In the genomic region with DNA sequence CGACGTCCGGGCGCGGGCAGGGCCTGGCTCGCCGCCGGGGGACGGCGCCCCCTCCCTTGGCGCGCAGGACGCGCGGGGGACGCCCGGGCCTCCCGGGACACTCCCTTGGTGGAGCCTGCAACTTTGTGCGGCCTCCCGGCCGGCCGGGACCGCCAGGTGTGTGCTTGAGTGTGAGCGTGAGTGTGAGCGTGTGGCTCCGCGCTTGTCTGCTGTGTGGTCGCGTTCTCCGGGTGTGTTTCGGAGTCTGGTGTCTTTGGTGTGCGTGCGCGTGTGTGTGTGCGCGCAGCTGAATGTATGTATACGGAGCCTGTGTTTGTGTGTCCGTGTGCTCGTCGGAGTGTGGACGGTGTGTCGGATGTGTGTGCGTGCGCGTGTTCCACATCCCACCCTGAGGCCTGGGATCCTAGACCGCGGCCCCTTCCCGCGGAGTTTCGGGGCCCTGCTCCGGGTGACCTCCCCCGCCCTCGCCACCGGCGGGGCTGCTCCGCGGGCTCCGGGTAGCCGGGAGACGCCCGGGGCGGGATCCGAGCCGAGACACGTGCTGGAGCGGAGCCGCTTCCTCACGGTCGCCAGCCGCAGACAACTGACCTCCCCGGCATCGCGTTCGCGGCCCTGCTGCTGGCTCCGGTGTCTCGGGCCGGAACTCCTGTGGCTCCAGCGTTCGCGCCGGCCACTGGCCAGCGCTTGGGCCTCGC, we compare ENCODE assay signal across 1 cellular context.
TF ChIP-seq lines count a peak whose summit lies in the region.

No MANE protein-coding gene starts in this region.

TF ChIP-seq in K562, 482 proteins besides CTCF, POLR2A, EP300 and RAD21:
- TF ChIP-seq, protein P1, sequence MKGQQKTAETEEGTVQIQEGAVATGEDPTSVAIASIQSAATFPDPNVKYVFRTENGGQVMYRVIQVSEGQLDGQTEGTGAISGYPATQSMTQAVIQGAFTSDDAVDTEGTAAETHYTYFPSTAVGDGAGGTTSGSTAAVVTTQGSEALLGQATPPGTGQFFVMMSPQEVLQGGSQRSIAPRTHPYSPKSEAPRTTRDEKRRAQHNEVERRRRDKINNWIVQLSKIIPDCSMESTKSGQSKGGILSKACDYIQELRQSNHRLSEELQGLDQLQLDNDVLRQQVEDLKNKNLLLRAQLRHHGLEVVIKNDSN (CRISPR knock-in tag; IDR thresholded peaks at IDR 0.05) = peak; percentile 32; the same call in 1 of the 2 replicates
- TF ChIP-seq, protein P2, sequence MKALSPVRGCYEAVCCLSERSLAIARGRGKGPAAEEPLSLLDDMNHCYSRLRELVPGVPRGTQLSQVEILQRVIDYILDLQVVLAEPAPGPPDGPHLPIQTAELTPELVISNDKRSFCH (CRISPR knock-in tag; IDR thresholded peaks at IDR 0.05) = no peak
- TF ChIP-seq, protein P2 (tag; IDR thresholded peaks at IDR 0.05) = no peak
- TF ChIP-seq NCOA6 (IDR thresholded peaks at IDR 0.05) = no peak
- TF ChIP-seq, protein P3, sequence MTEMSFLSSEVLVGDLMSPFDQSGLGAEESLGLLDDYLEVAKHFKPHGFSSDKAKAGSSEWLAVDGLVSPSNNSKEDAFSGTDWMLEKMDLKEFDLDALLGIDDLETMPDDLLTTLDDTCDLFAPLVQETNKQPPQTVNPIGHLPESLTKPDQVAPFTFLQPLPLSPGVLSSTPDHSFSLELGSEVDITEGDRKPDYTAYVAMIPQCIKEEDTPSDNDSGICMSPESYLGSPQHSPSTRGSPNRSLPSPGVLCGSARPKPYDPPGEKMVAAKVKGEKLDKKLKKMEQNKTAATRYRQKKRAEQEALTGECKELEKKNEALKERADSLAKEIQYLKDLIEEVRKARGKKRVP (CRISPR knock-in tag; IDR thresholded peaks at IDR 0.05) = no peak
- peak; percentile 37 for TF ChIP-seq ZFX (CRISPR knock-in tag; IDR thresholded peaks at IDR 0.05)
- TF ChIP-seq, protein P4, sequence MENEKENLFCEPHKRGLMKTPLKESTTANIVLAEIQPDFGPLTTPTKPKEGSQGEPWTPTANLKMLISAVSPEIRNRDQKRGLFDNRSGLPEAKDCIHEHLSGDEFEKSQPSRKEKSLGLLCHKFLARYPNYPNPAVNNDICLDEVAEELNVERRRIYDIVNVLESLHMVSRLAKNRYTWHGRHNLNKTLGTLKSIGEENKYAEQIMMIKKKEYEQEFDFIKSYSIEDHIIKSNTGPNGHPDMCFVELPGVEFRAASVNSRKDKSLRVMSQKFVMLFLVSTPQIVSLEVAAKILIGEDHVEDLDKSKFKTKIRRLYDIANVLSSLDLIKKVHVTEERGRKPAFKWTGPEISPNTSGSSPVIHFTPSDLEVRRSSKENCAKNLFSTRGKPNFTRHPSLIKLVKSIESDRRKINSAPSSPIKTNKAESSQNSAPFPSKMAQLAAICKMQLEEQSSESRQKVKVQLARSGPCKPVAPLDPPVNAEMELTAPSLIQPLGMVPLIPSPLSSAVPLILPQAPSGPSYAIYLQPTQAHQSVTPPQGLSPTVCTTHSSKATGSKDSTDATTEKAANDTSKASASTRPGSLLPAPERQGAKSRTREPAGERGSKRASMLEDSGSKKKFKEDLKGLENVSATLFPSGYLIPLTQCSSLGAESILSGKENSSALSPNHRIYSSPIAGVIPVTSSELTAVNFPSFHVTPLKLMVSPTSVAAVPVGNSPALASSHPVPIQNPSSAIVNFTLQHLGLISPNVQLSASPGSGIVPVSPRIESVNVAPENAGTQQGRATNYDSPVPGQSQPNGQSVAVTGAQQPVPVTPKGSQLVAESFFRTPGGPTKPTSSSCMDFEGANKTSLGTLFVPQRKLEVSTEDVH (IDR thresholded peaks at IDR 0.05; ENCODE audit: low read depth, partially characterized antibody) = no peak
- 0 out of 4 replicates have a peak, but pooled peaks of 1 of the 2 experiments have one; percentile 27 for TF ChIP-seq HDAC1 (IDR thresholded peaks at IDR 0.05)
- TF ChIP-seq, protein P5, sequence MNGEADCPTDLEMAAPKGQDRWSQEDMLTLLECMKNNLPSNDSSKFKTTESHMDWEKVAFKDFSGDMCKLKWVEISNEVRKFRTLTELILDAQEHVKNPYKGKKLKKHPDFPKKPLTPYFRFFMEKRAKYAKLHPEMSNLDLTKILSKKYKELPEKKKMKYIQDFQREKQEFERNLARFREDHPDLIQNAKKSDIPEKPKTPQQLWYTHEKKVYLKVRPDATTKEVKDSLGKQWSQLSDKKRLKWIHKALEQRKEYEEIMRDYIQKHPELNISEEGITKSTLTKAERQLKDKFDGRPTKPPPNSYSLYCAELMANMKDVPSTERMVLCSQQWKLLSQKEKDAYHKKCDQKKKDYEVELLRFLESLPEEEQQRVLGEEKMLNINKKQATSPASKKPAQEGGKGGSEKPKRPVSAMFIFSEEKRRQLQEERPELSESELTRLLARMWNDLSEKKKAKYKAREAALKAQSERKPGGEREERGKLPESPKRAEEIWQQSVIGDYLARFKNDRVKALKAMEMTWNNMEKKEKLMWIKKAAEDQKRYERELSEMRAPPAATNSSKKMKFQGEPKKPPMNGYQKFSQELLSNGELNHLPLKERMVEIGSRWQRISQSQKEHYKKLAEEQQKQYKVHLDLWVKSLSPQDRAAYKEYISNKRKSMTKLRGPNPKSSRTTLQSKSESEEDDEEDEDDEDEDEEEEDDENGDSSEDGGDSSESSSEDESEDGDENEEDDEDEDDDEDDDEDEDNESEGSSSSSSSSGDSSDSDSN (IDR thresholded peaks at IDR 0.05; ENCODE audit: borderline replicate concordance in 1 of 2, low read depth in 2 of 2, low read length in 2 of 2) = 0 out of 4 replicates have a peak, but pooled peaks of 1 of the 2 experiments have one; percentile 47
- TF ChIP-seq CXXC5 (CRISPR knock-in tag; IDR thresholded peaks at IDR 0.05) = 0 out of 2 replicates have a peak, but pooled peaks have one; percentile 23
- TF ChIP-seq, protein P6, sequence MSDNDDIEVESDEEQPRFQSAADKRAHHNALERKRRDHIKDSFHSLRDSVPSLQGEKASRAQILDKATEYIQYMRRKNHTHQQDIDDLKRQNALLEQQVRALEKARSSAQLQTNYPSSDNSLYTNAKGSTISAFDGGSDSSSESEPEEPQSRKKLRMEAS (CRISPR knock-in tag; IDR thresholded peaks at IDR 0.05) = peak; percentile 50
- TF ChIP-seq, protein P7, sequence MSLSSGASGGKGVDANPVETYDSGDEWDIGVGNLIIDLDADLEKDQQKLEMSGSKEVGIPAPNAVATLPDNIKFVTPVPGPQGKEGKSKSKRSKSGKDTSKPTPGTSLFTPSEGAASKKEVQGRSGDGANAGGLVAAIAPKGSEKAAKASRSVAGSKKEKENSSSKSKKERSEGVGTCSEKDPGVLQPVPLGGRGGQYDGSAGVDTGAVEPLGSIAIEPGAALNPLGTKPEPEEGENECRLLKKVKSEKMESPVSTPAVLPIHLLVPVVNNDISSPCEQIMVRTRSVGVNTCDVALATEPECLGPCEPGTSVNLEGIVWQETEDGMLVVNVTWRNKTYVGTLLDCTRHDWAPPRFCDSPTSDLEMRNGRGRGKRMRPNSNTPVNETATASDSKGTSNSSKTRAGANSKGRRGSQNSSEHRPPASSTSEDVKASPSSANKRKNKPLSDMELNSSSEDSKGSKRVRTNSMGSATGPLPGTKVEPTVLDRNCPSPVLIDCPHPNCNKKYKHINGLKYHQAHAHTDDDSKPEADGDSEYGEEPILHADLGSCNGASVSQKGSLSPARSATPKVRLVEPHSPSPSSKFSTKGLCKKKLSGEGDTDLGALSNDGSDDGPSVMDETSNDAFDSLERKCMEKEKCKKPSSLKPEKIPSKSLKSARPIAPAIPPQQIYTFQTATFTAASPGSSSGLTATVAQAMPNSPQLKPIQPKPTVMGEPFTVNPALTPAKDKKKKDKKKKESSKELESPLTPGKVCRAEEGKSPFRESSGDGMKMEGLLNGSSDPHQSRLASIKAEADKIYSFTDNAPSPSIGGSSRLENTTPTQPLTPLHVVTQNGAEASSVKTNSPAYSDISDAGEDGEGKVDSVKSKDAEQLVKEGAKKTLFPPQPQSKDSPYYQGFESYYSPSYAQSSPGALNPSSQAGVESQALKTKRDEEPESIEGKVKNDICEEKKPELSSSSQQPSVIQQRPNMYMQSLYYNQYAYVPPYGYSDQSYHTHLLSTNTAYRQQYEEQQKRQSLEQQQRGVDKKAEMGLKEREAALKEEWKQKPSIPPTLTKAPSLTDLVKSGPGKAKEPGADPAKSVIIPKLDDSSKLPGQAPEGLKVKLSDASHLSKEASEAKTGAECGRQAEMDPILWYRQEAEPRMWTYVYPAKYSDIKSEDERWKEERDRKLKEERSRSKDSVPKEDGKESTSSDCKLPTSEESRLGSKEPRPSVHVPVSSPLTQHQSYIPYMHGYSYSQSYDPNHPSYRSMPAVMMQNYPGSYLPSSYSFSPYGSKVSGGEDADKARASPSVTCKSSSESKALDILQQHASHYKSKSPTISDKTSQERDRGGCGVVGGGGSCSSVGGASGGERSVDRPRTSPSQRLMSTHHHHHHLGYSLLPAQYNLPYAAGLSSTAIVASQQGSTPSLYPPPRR (CRISPR knock-in tag; IDR thresholded peaks at IDR 0.05; ENCODE audit: borderline replicate concordance) = no peak
- no peak for TF ChIP-seq CREM (IDR thresholded peaks at IDR 0.05; ENCODE audit: low read depth)
- TF ChIP-seq ZBTB1 (CRISPR knock-in tag; IDR thresholded peaks at IDR 0.05; ENCODE audit: borderline replicate concordance, low read depth) = peak; percentile 50; the same call in 1 of the 2 replicates
- 0 out of 2 replicates have a peak, but pooled peaks have one; percentile 10 for TF ChIP-seq RBFOX2 (IDR thresholded peaks at IDR 0.05; ENCODE audit: low read depth, low read length)
- TF ChIP-seq BHLHE40 (IDR thresholded peaks at IDR 0.05; ENCODE audit: low read length) = peak; percentile 68; the same call in 1 of the 2 replicates
- TF ChIP-seq EZH2 (IDR thresholded peaks at IDR 0.05; ENCODE audit: borderline replicate concordance, low read depth, low read length) = peak; percentile 90; the same call in 1 of the 2 replicates
- TF ChIP-seq STAT5A (IDR thresholded peaks at IDR 0.05; ENCODE audit: borderline replicate concordance, low read length) = no peak
- peak; percentile 72 for TF ChIP-seq PCBP1 (IDR thresholded peaks at IDR 0.05; ENCODE audit: low read depth, low read length, poor library complexity, severe bottlenecking)
- TF ChIP-seq SMAD2 (IDR thresholded peaks at IDR 0.05; ENCODE audit: low read depth, low read length) = no peak
- peak in 1 of 2 experiments; percentile 20; a peak in 1 of 4 replicates for TF ChIP-seq TRIM24 (IDR thresholded peaks at IDR 0.05)
- no peak for TF ChIP-seq SMC3 (conservative IDR thresholded peaks at IDR 0.05; ENCODE audit: insufficient read depth, low read depth, low read length)
- TF ChIP-seq, protein P8, sequence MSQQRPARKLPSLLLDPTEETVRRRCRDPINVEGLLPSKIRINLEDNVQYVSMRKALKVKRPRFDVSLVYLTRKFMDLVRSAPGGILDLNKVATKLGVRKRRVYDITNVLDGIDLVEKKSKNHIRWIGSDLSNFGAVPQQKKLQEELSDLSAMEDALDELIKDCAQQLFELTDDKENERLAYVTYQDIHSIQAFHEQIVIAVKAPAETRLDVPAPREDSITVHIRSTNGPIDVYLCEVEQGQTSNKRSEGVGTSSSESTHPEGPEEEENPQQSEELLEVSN (IDR thresholded peaks at IDR 0.05; ENCODE audit: borderline replicate concordance in 1 of 2, extremely low read depth in 1 of 2, insufficient read depth in 1 of 2, insufficient read length in 1 of 2, low read depth in 1 of 2, low read length in 1 of 2, poor library complexity in 1 of 2, severe bottlenecking in 1 of 2) = peak; percentile 19 to 86
- no peak for TF ChIP-seq GTF2E2 (tag; IDR thresholded peaks at IDR 0.05)
TF ChIP-seq in K562: peak in this region for 13.
